8 cellular contexts compared by ENCODE assay signal in the genomic region with DNA sequence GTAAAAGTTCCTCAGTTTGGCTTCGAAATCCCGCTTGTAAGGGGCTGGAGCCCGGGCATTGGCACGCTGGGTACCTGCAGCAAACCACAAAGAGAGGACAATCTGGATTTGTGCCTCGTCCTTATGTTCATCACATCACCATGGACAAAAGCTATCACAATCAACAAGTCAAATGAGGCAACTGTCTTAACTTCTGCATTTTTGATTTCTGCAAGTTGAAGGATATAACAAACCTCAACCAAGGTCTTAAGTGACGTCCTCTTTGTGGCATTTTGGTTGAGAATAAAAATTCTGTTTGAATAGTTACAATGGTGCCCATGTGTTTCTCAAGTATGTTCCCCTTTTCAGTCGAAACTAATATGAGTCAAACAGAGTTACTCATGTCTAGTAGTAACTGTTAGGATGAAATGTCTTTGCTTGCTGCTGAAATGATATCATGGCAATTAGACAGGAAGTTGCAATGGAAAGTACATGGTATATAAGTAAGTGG.
A peak's percentile ranks its signal among the peaks of the same experiment; 100 is the strongest.
DNase-seq lines count a peak whose midpoint lies in the region; ATAC-seq and TF ChIP-seq lines count a peak whose summit lies in the region.

No MANE protein-coding gene starts in this region.

- H3K4me3 Mint-ChIP-seq in activated T-cell treated with anti-CD3 and anti-CD28 coated beads, Interleukin-2, amount 50 U/mL, for 4 hours: peak overlapping the region; percentile 66

- H3K9me3 Mint-ChIP-seq in activated T-cell treated with anti-CD3 and anti-CD28 coated beads, Interleukin-2, amount 50 U/mL, for 4 hours: no peaks in the 10 kb centered on the region

- H3K4me1 ChIP-seq in mucosa of descending colon (ENCODE audit: low read depth): peaks cover 14% of the 10 kb centered on the region

- no peaks in the 10 kb centered on the region for H3K27me3 Mint-ChIP-seq in activated T-cell treated with anti-CD3 and anti-CD28 coated beads, Interleukin-2, amount 50 U/mL, for 4 hours (ENCODE audit: low read depth)

- peaks cover 79% of the 10 kb centered on the region for H3K4me1 Mint-ChIP-seq in activated T-cell treated with anti-CD3 and anti-CD28 coated beads, Interleukin-2, amount 50 U/mL, for 4 hours (ENCODE audit: low read depth)

- no peaks in the 10 kb centered on the region for H3K36me3 Mint-ChIP-seq in activated T-cell treated with anti-CD3 and anti-CD28 coated beads, Interleukin-2, amount 50 U/mL, for 4 hours (ENCODE audit: insufficient read depth)

- H3K36me3 ChIP-seq in mucosa of descending colon (ENCODE audit: low read depth): no peaks in the 10 kb centered on the region

- peak; percentile 89 for ATAC-seq in GM21367 (IDR thresholded peaks at IDR 0.05; ENCODE audit: unreplicated experiment)
- ATAC-seq in HG03521 (IDR thresholded peaks at IDR 0.05; ENCODE audit: unreplicated experiment): peak; percentile 87
- peak; percentile 90 to 91 for ATAC-seq in activated T-cell treated with anti-CD3 and anti-CD28 coated beads, Interleukin-2, amount 50 U/mL, for 4 hours
- peak; percentile 53 for ATAC-seq in mucosa of descending colon

- peak; percentile 66 for DNase-seq in EH (ENCODE audit: low read depth)
- no peak for DNase-seq in activated T-cell treated with anti-CD3 and anti-CD28 coated beads, Interleukin-2, amount 50 U/mL, for 4 hours
- no peak for DNase-seq in mucosa of descending colon
- no peak for DNase-seq in iPS-NIHi7 (ENCODE audit: extremely low spot score)
- DNase-seq in DMS153 (lab: John Stamatoyannopoulos, UW): no peak
- no peak for DNase-seq in NCI-H345 treated with DMSO at 0.1 percent for 48 hours (lab: John Stamatoyannopoulos, UW; ENCODE audit: unreplicated experiment)

- no peaks in the 10 kb centered on the region for H3K9me3 ChIP-seq in mucosa of descending colon

- no peak for TF ChIP-seq CTCF in mucosa of descending colon (IDR thresholded peaks at IDR 0.05)

- no peak overlapping the region for H3K4me3 ChIP-seq in mucosa of descending colon

- intact Hi-C loops in mucosa of descending colon (cut with DNase I, micrococcal nuclease): no loop called here
